ENCODE assay signal across 7 cellular contexts in the genomic region with DNA sequence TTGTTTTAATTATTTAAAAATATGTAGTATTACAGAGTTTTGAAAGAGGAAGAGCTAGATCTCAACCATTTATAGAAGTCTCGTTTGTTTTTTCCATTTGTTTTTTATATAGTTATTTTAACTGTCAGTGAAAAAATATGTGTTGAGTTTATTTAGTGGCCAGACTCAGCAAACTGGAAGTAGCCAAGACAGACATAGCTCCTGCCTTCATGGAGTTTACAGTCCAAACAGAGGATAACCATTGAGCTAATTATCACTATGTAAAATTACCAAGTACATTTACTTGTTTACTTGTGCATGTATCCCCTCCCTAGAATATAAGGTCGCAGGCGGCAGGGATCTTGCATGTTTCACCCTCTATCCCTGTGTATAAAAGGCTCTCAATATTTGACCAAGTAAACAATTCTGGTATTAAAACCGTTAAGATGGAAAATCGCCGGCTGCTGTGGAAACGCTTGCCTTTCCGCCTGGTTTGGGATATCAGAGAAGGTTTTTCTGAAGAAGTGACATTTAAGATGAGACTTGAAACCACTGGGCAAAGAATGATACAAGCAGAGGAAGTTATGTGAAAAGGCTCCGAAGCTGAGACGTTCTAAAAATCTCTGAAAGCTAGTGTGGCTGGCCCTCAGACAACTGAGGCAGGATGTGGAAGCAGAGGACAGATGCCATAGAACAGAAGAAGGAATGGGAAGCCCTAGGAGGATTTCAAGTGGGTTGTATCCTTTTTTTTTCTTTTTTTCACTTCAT. TPM values are rescaled to one million over a fixed set of nuclear protein-coding genes. Genes with fewer than 3 reads are reported as not detected.
DNase-seq lines count a peak whose midpoint lies in the region; ATAC-seq and TF ChIP-seq lines count a peak whose summit lies in the region.

No MANE protein-coding gene starts in this region.

- H3K9me3 ChIP-seq in HAP-1, result no peaks in the 10 kb centered on the region
- H3K9me3 ChIP-seq in gastroesophageal sphincter, result no peaks in the 10 kb centered on the region
- H3K9me3 ChIP-seq in spleen, result no peaks in the 10 kb centered on the region

- peaks cover 8% of the 10 kb centered on the region for H3K36me3 Mint-ChIP-seq in T-helper 2 cell treated with Interferon-gamma antibody and Interleukin-4, amounts not matched to agents 5 μg/mL and 100 μg/mL, for 36 hours (ENCODE audit: low read depth)

- no peak for TF ChIP-seq EP300 in gastroesophageal sphincter (IDR thresholded peaks at IDR 0.05)

- H3K27ac ChIP-seq in gastroesophageal sphincter, result peak overlapping the region; percentile 98 to 100 (median 98)
- H3K27ac ChIP-seq in spleen, result peak overlapping the region; percentile 99 to 100 (median 100)

- H3K4me1 ChIP-seq in HAP-1 (peaks cover 20% of the 10 kb centered on the region), gastroesophageal sphincter (peaks cover 0 to 44% (median 2%) of the 10 kb centered on the region in 3 donors), spleen (peaks cover 18 to 80% (median 53%) of the 10 kb centered on the region in 6 donors)

- H3K27me3 ChIP-seq in HAP-1 (ENCODE audit: low read depth) (no peaks in the 10 kb centered on the region), gastroesophageal sphincter (no peaks in the 10 kb centered on the region), spleen (replicated peaks in 1 of 7) (no peaks in the 10 kb centered on the region)

- in situ Hi-C loops in HAP-1 (cut with MboI; ENCODE audit: low sequenced_read_pairs), result loop anchor here (10.0 kb wide), 1 partner anchor 78 kb away; the partner anchor contains the start of gene CCNG2

- peak overlapping the region; percentile 96 for H3K4me3 ChIP-seq in HAP-1
- H3K4me3 ChIP-seq in gastroesophageal sphincter, result peak overlapping the region; percentile 84 to 95
- H3K4me3 ChIP-seq in spleen, result peak overlapping the region; percentile 61 to 89 (median 68)

- TF ChIP-seq POLR2A in gastroesophageal sphincter (IDR thresholded peaks at IDR 0.05) (no peak), spleen (IDR thresholded peaks at IDR 0.05) (no peak)

- no peaks in the 10 kb centered on the region for H3K36me3 ChIP-seq in HAP-1 (replicated peaks)
- no peaks in the 10 kb centered on the region for H3K36me3 ChIP-seq in gastroesophageal sphincter
- H3K36me3 ChIP-seq in spleen, result no peaks in the 10 kb centered on the region

- intact Hi-C loops in spleen (cut with DNase I; ENCODE audit: low total_unique reads), result no loop called here

- peak overlapping the region; percentile 100 for H3K27ac Mint-ChIP-seq in T-helper 2 cell treated with Interferon-gamma antibody and Interleukin-4, amounts not matched to agents 5 μg/mL and 100 μg/mL, for 36 hours

- 77 to 81% methylated on average over 9 to 10 of the region's 10 CpGs for WGBS in gastroesophageal sphincter (ENCODE audit: low coverage in 1 of 2), 2 donors
- 69 to 83% (median 77%) methylated on average over 10 of the region's 10 CpGs for WGBS in spleen, 5 donors

- DNase-seq in HAP-1 (ENCODE audit: low spot score in 2 of 2) (no peak), spleen (no peak), kidney glomerular epithelial cell (lab: John Stamatoyannopoulos, UW) (no peak), DMS153 treated with DMSO at 0.1 percent for 48 hours (lab: John Stamatoyannopoulos, UW; ENCODE audit: unreplicated experiment) (no peak), C1 segment of cervical spinal cord (lab: John Stamatoyannopoulos, UW) (no peak)
- DNase-seq in T-helper 2 cell treated with Interferon-gamma antibody and Interleukin-4, amounts not matched to agents 5 μg/mL and 100 μg/mL, for 36 hours (ENCODE audit: low spot score), result peak; percentile 29

- ATAC-seq in gastroesophageal sphincter, result no peak

- H3K4me1 Mint-ChIP-seq in T-helper 2 cell treated with Interferon-gamma antibody and Interleukin-4, amounts not matched to agents 5 μg/mL and 100 μg/mL, for 36 hours (ENCODE audit: low read depth), result peaks cover 25% of the 10 kb centered on the region

- H3K9me3 Mint-ChIP-seq in T-helper 2 cell treated with Interferon-gamma antibody and Interleukin-4, amounts not matched to agents 5 μg/mL and 100 μg/mL, for 36 hours, result no peaks in the 10 kb centered on the region

- no peak for TF ChIP-seq CTCF in gastroesophageal sphincter (IDR thresholded peaks at IDR 0.05)
- no peak for TF ChIP-seq CTCF in spleen (IDR thresholded peaks at IDR 0.05 in 8 of 11, conservative IDR thresholded peaks at IDR 0.05 in 3 of 11)

- no peaks in the 10 kb centered on the region for H3K27me3 Mint-ChIP-seq in T-helper 2 cell treated with Interferon-gamma antibody and Interleukin-4, amounts not matched to agents 5 μg/mL and 100 μg/mL, for 36 hours (ENCODE audit: low read depth)

- peak overlapping the region; percentile 98 for H3K4me3 Mint-ChIP-seq in T-helper 2 cell treated with Interferon-gamma antibody and Interleukin-4, amounts not matched to agents 5 μg/mL and 100 μg/mL, for 36 hours

RNA-seq across cellular contexts. Expression of gene CCNI, which starts 1.3 kb away (rescaled TPM):
- total RNA-seq in gastroesophageal sphincter (100 to 1,000 TPM; 307 to 378 (median 358) TPM), spleen (100 to 1,000 TPM; 243 to 312 (median 269) TPM)
- polyA plus RNA-seq in spleen, result 100 to 1,000 TPM in 2 of 3 donors, 10 to 100 TPM in 1; 88.8 to 137 (median 122) TPM
